Comparison of ENCODE assay signal across 28 cellular contexts in the genomic region with DNA sequence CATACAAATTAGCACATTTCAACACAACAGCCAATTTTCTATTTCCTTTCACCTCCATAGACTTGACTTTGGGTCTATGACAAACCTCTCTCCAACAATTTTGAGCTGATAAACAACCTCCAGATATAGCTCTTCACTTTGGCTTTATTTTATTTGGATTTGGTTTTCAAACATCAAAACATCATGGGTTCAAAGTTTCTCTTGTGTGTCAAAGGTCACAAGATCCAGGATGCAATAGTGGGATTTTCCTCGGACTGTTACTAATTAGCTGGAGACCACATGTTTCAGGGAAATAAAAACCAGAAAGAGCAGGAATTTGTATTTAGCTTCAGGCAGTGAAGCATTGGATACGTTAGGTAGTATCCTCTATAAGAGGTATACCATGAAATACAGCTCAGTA.
"Had no signal": no experiment of that assay in that cellular context is flagged by ENCODE, and none has a peak within 500 bp of the region (broad histone marks: within the 10 kb centered on the region; RNA-seq: fewer than 3 reads in every experiment).

No MANE protein-coding gene starts in this region.

- ATAC-seq: effector memory CD8-positive, alpha-beta T cell; esophagus mucosa; foreskin keratinocyte; gastrocnemius medialis; gastroesophageal sphincter; heart left ventricle; heart right ventricle had no signal

- FAIRE-seq: colon, endometrium, endothelial cell of umbilical vein, frontal cortex had no signal

- H3K9me3 Mint-ChIP-seq: endodermal cell had no signal

- H3K9me3 ChIP-seq: colonic mucosa, esophagus squamous epithelium, gastrocnemius medialis, gastroesophageal sphincter, heart left ventricle, heart right ventricle had no signal

- H3K36me3 ChIP-seq: colonic mucosa, esophagus muscularis mucosa, esophagus squamous epithelium, gastrocnemius medialis, gastroesophageal sphincter, heart left ventricle, heart right ventricle had no signal

- DNase-seq: colonic mucosa; cortex of kidney; dermis blood vessel endothelial cell; dorsolateral prefrontal cortex; effector CD4-positive, alpha-beta T cell; effector CD8-positive, alpha-beta T cell; effector memory CD4-positive, alpha-beta T cell; effector memory CD8-positive, alpha-beta T cell; endodermal cell; erythroblast; esophagus squamous epithelium; foreskin fibroblast; foreskin keratinocyte; foreskin melanocyte; gastrocnemius medialis; glutamatergic neuron; head of caudate nucleus; heart left ventricle; heart right ventricle had no signal

- H3K27me3 ChIP-seq: colonic mucosa, dorsolateral prefrontal cortex, esophagus muscularis mucosa, esophagus squamous epithelium, foreskin keratinocyte, gastrocnemius medialis, gastroesophageal sphincter, heart left ventricle, heart right ventricle had no signal

- H3K4me3 ChIP-seq: colonic mucosa, dorsolateral prefrontal cortex, esophagus muscularis mucosa, esophagus squamous epithelium, gastrocnemius medialis, gastroesophageal sphincter, heart left ventricle, heart right ventricle had no signal

- H3K4me1 ChIP-seq: colonic mucosa, esophagus muscularis mucosa, esophagus squamous epithelium, foreskin keratinocyte, gastrocnemius medialis, gastroesophageal sphincter, heart left ventricle, heart right ventricle had no signal

- H3K27ac ChIP-seq: colonic mucosa, dorsolateral prefrontal cortex, epithelial cell of prostate, esophagus muscularis mucosa, esophagus squamous epithelium, foreskin keratinocyte, gastrocnemius medialis, gastroesophageal sphincter, heart left ventricle, heart right ventricle had no signal

- H3K27ac Mint-ChIP-seq: dendritic cell treated with granulocyte-macrophage colony-stimulating factor and Interleukin-4, amounts not matched to agents 40 ng/mL and 50 ng/mL, for 4 days; effector memory CD8-positive, alpha-beta T cell; endodermal cell had no signal
